In genomic region chr19:15629003-15629880, GRCh38 we compare ENCODE assay signal across 9 cellular contexts. TPM values are rescaled to one million over a fixed set of nuclear protein-coding genes. Genes with fewer than 3 reads are reported as not detected.
DNase-seq lines count a peak whose midpoint lies in the region; ATAC-seq and FAIRE-seq lines count a peak whose summit lies in the region.
"Had no signal": no experiment of that assay in that cellular context is flagged by ENCODE, and none has a peak within 500 bp of the region (broad histone marks: within the 10 kb centered on the region; RNA-seq: fewer than 3 reads in every experiment).

No MANE protein-coding gene starts in this region.

- H3K4me1 ChIP-seq in HUES6 (ENCODE audit: control insufficient read depth, insufficient read depth, low read length) = no peaks in the 10 kb centered on the region
- no peaks in the 10 kb centered on the region for H3K4me1 ChIP-seq in neuronal stem cell (ENCODE audit: control insufficient read depth in 2 of 2, insufficient read depth in 1 of 2, low read depth in 1 of 2, low read length in 2 of 2)

- H2BK120ac ChIP-seq in neuronal stem cell (ENCODE audit: low read depth, low read length) = no peak overlapping the region

- peak overlapping the region; percentile 21 for H3K14ac ChIP-seq in neuronal stem cell (ENCODE audit: low read length)

- FAIRE-seq in RCC 7860 (lab: Jason Lieb, UNC) = no peak

- no peak overlapping the region for H3K23ac ChIP-seq in neuronal stem cell (ENCODE audit: low read depth, low read length, poor library complexity)

- no peaks in the 10 kb centered on the region for H3K9me3 ChIP-seq in HUES6 (ENCODE audit: control insufficient read depth, insufficient read depth, low read depth, low read length)
- H3K9me3 ChIP-seq in neuronal stem cell (replicated peaks in 1 of 2; ENCODE audit: control insufficient read depth in 2 of 2, insufficient read depth in 1 of 2, low read depth in 1 of 2, low read length in 2 of 2) = peaks cover 0 to 12% of the 10 kb centered on the region in 2 donors

- no peak overlapping the region for H3K9ac ChIP-seq in HUES6 (ENCODE audit: low read length)
- H3K9ac ChIP-seq in neuronal stem cell (ENCODE audit: low read depth, low read length, poor library complexity) = no peak overlapping the region

- no peak overlapping the region for H3K4me2 ChIP-seq in neuronal stem cell (ENCODE audit: insufficient read depth, low read length, poor library complexity, severe bottlenecking)

- no peak overlapping the region for H4K91ac ChIP-seq in neuronal stem cell (ENCODE audit: low read depth, low read length, poor library complexity)

- peaks cover 4% of the 10 kb centered on the region; the same call in 1 of the 2 replicates for H3K27me3 ChIP-seq in HUES6 (ENCODE audit: control insufficient read depth, insufficient read depth, low read length)
- no peaks in the 10 kb centered on the region for H3K27me3 ChIP-seq in neuronal stem cell (ENCODE audit: control insufficient read depth in 3 of 3, insufficient read depth in 3 of 3, low read depth in 1 of 3, low read length in 3 of 3)

- no peak overlapping the region for H2AK5ac ChIP-seq in neuronal stem cell (ENCODE audit: low read depth, low read length)

- peaks cover 2% of the 10 kb centered on the region for H3K79me1 ChIP-seq in neuronal stem cell (ENCODE audit: low read depth, low read length)

- H3K36me3 ChIP-seq in HUES6 (ENCODE audit: control insufficient read depth, insufficient read depth, low read length) (no peaks in the 10 kb centered on the region), neuronal stem cell (replicated peaks in 1 of 2; ENCODE audit: control insufficient read depth in 2 of 2, insufficient read depth in 2 of 2, low read length in 2 of 2) (no peaks in the 10 kb centered on the region)

- H2BK5ac ChIP-seq in neuronal stem cell (ENCODE audit: low read length) = no peak overlapping the region

- H3K4ac ChIP-seq in neuronal stem cell (ENCODE audit: low read length) = no peak overlapping the region

- H2BK12ac ChIP-seq in neuronal stem cell (ENCODE audit: low read length) = no peak overlapping the region

- no peak overlapping the region for H3K27ac ChIP-seq in HUES6 (ENCODE audit: low read depth, low read length)
- no peak overlapping the region for H3K27ac ChIP-seq in neuronal stem cell (replicated peaks; ENCODE audit: low read length)
- H3K27ac ChIP-seq in substantia nigra (ENCODE audit: low read depth, low read length, poor library complexity, severe bottlenecking) = no peak overlapping the region
- H3K27ac ChIP-seq: SK-N-MC had no signal

- no peak overlapping the region for H2BK15ac ChIP-seq in neuronal stem cell (ENCODE audit: low read length)

- WGBS in neuronal stem cell (ENCODE audit: extremely low coverage in 2 of 2, insufficient read length in 2 of 2, insufficient replicate concordance in 1 of 2), 2 donors = no CpG with 5 or more reads among the region's 25 CpGs

- no peak overlapping the region for H4K8ac ChIP-seq in neuronal stem cell (ENCODE audit: low read depth, low read length)

- no peak overlapping the region for H3K18ac ChIP-seq in neuronal stem cell (ENCODE audit: low read length)

- peak; percentile 32 for DNase-seq in CMK (ENCODE audit: low read depth)
- DNase-seq in RCC 7860 (ENCODE audit: low spot score) = peak; percentile 46
- peak; percentile 82 for DNase-seq in activated T-helper 1 cell treated with Interleukin-2 at 50 U/mL for 16 hours (ENCODE audit: low read depth)
- DNase-seq in fibroblast of the conjunctiva (ENCODE audit: low read depth) = peak; percentile 17
- DNase-seq in neuronal stem cell (ENCODE audit: low spot score) = peak; percentile 2
- DNase-seq in substantia nigra (lab: John Stamatoyannopoulos, UW) = peak in 43 of 49 donors; percentile 8 to 82 (median 48)

- ATAC-seq in HG02759 (IDR thresholded peaks at IDR 0.05; ENCODE audit: unreplicated experiment) = no peak

- no peak overlapping the region for H2AFZ ChIP-seq in neuronal stem cell (ENCODE audit: low read length)

- peak overlapping the region; percentile 38; the same call in 1 of the 2 replicates for H3K4me3 ChIP-seq in HUES6 (ENCODE audit: low read depth, low read length)
- H3K4me3 ChIP-seq in neuronal stem cell (ENCODE audit: low read length in 2 of 2) = peak overlapping the region in 1 of 2 donors; percentile 52
- H3K4me3 ChIP-seq: SK-N-MC had no signal

RNA-seq across cellular contexts. Expression of gene CYP4F3, which starts 11.5 kb away (rescaled TPM):
- not detected for polyA plus RNA-seq in neuronal stem cell (2013, experiment 1 of 2)
- not detected for polyA plus RNA-seq in neuronal stem cell (2013, experiment 2 of 2)

RNA-seq across cellular contexts. Expression of gene CYP4F8, which starts 14.2 kb away (rescaled TPM):
- not detected for polyA plus RNA-seq in neuronal stem cell (2013, experiment 1 of 2)
- not detected for polyA plus RNA-seq in neuronal stem cell (2013, experiment 2 of 2)

RNA-seq across cellular contexts. Expression of gene CYP4F12, which starts 43.6 kb away (rescaled TPM):
- not detected for polyA plus RNA-seq in neuronal stem cell (2013, experiment 1 of 2)
- not detected for polyA plus RNA-seq in neuronal stem cell (2013, experiment 2 of 2)

Comparison
In these comparisons a context has a peak if more than half of its experiments do, and no peak if none do; other contexts are left out.
1. DNase-seq: peak in every context shown above with its lines; median percentile 82 in activated T-helper 1 cell treated with Interleukin-2 at 50 U/mL for 16 hours; 48 in substantia nigra; 46 in RCC 7860; 32 in CMK; 17 in fibroblast of the conjunctiva; 2 in neuronal stem cell.